12 cellular contexts compared by ENCODE assay signal in genomic region chr2:20327370-20327769, GRCh38. TPM values are rescaled to one million over a fixed set of nuclear protein-coding genes. Genes with fewer than 3 reads are reported as not detected.
DNase-seq lines count a peak whose midpoint lies in the region; ATAC-seq and TF ChIP-seq lines count a peak whose summit lies in the region.
"Had no signal": no experiment of that assay in that cellular context is flagged by ENCODE, and none has a peak within 500 bp of the region (broad histone marks: within the 10 kb centered on the region; RNA-seq: fewer than 3 reads in every experiment).

No MANE protein-coding gene starts in this region.

- peaks cover 97% of the 10 kb centered on the region for H3K79me2 ChIP-seq in hepatocyte
- H3K79me2 ChIP-seq in smooth muscle cell (ENCODE audit: low read depth) = peaks cover 100% of the 10 kb centered on the region

- H3K27me3 ChIP-seq in hepatocyte (no peaks in the 10 kb centered on the region), smooth muscle cell (ENCODE audit: low read depth) (no peaks in the 10 kb centered on the region)

- H3K9me3 Mint-ChIP-seq in activated CD8-positive, alpha-beta memory T cell treated with anti-CD3 and anti-CD28 coated beads, Interleukin-2, amount 10 ng/mL, durations not matched to agents 7 days and 5 days (ENCODE audit: low read depth) = peaks cover 15% of the 10 kb centered on the region
- H3K9me3 Mint-ChIP-seq in activated CD8-positive, alpha-beta T cell treated with anti-CD3 and anti-CD28 coated beads for 36 hours = peaks cover 17% of the 10 kb centered on the region

- H3K36me3 Mint-ChIP-seq in activated CD8-positive, alpha-beta memory T cell treated with anti-CD3 and anti-CD28 coated beads, Interleukin-2, amount 10 ng/mL, durations not matched to agents 7 days and 5 days = peaks cover 65% of the 10 kb centered on the region
- peaks cover 69% of the 10 kb centered on the region for H3K36me3 Mint-ChIP-seq in activated CD8-positive, alpha-beta T cell treated with anti-CD3 and anti-CD28 coated beads for 36 hours (ENCODE audit: low read depth)

- no peaks in the 10 kb centered on the region for H3K9me2 ChIP-seq in hepatocyte (replicated peaks; ENCODE audit: insufficient read depth)

- no peak for DNase-seq in activated CD8-positive, alpha-beta memory T cell treated with anti-CD3 and anti-CD28 coated beads, Interleukin-2, amount 10 ng/mL, durations not matched to agents 7 days and 5 days
- no peak for DNase-seq in activated CD8-positive, alpha-beta memory T cell treated with anti-CD3 and anti-CD28 coated beads, Interleukin-2, amount 50 U/mL, for 4 hours
- DNase-seq in activated CD8-positive, alpha-beta T cell treated with anti-CD3 and anti-CD28 coated beads for 36 hours = no peak
- DNase-seq in hepatocyte (ENCODE audit: low spot score) = no peak
- DNase-seq in smooth muscle cell (lab: John Stamatoyannopoulos, UW; ENCODE audit: unreplicated experiment) = no peak
- DNase-seq in NCI-H2171 treated with DMSO at 0.1 percent for 48 hours (lab: John Stamatoyannopoulos, UW) = no peak
- no peak for DNase-seq in NOMO-1 treated with DMSO at 0.1 percent for 48 hours (lab: John Stamatoyannopoulos, UW; ENCODE audit: unreplicated experiment)
- no peak for DNase-seq in GM10248 (ENCODE audit: extremely low spot score)
- DNase-seq: activated CD4-positive, alpha-beta T cell treated with anti-CD3 and anti-CD28 coated beads, Interleukin-2, amount 50 U/mL, for 4 hours; DMS 273 treated with DMSO at 0.1 percent for 48 hours; NCI-H1092; NCI-H524 had no signal

- no peak for TF ChIP-seq CTCF in activated CD8-positive, alpha-beta T cell treated with anti-CD3 and anti-CD28 coated beads for 36 hours (IDR thresholded peaks at IDR 0.05)
- TF ChIP-seq CTCF in hepatocyte (IDR thresholded peaks at IDR 0.05; ENCODE audit: poor library complexity) = no peak
- no peak for TF ChIP-seq CTCF in smooth muscle cell (IDR thresholded peaks at IDR 0.05; ENCODE audit: borderline replicate concordance, insufficient read depth, poor library complexity, severe bottlenecking)
- TF ChIP-seq CTCF in GM10248 (IDR thresholded peaks at IDR 0.05; ENCODE audit: control extremely low read depth, extremely low read depth, low read depth, missing control alignments) = no peak

- CTCF ChIA-PET in activated CD8-positive, alpha-beta memory T cell treated with anti-CD3 and anti-CD28 coated beads, Interleukin-2, amount 10 ng/mL, durations not matched to agents 7 days and 5 days (lab: Charles Lee) = interaction anchor here (0.9 to 3.4 kb wide), 12 partner anchors 9 to 315 kb away, joined by 3 to 15 read pairs (median 4); no protein-coding TSS in a partner anchor
- CTCF ChIA-PET in activated CD8-positive, alpha-beta T cell treated with anti-CD3 and anti-CD28 coated beads for 36 hours (lab: Charles Lee) = interaction anchor here (1.1 to 4.0 kb wide), 23 partner anchors 8 to 315 kb away, joined by 3 to 49 read pairs (median 10); no protein-coding TSS in a partner anchor
- CTCF ChIA-PET in GM10248 (lab: Yijun Ruan, JAX) = interaction anchor here (1.0 to 3.8 kb wide), 21 partner anchors 8 to 316 kb away, joined by 3 to 34 read pairs (median 6); partner anchors contain the start of gene SDC1

- H3K4me1 ChIP-seq in hepatocyte (ENCODE audit: insufficient read depth) (peaks cover 9% of the 10 kb centered on the region), smooth muscle cell (ENCODE audit: low read depth) (peaks cover 7% of the 10 kb centered on the region)

- peaks cover 61% of the 10 kb centered on the region for H3K4me1 Mint-ChIP-seq in activated CD8-positive, alpha-beta memory T cell treated with anti-CD3 and anti-CD28 coated beads, Interleukin-2, amount 10 ng/mL, durations not matched to agents 7 days and 5 days
- peaks cover 81% of the 10 kb centered on the region for H3K4me1 Mint-ChIP-seq in activated CD8-positive, alpha-beta T cell treated with anti-CD3 and anti-CD28 coated beads for 36 hours (ENCODE audit: low read depth)

- POLR2A ChIA-PET in activated CD8-positive, alpha-beta T cell treated with anti-CD3 and anti-CD28 coated beads for 36 hours (lab: Charles Lee) = interaction anchor here (1.2 kb wide), 1 partner anchor 16 kb away, joined by 3 read pairs; no protein-coding TSS in a partner anchor
- POLR2A ChIA-PET in GM10248 (lab: Yijun Ruan, JAX) = no interaction called here

- WGBS in hepatocyte (ENCODE audit: low lambda C conversion rate, missing lambda C conversion rate) = 21% methylated on average over 1 of the region's 1 CpG
- 19% methylated on average over 1 of the region's 1 CpG for WGBS in smooth muscle cell (ENCODE audit: low lambda C conversion rate)

- H3K4me3 ChIP-seq in hepatocyte = no peak overlapping the region
- no peak overlapping the region for H3K4me3 ChIP-seq in smooth muscle cell

- H3K27ac ChIP-seq in hepatocyte = peak overlapping the region; percentile 46
- peak overlapping the region; percentile 77 for H3K27ac ChIP-seq in smooth muscle cell (ENCODE audit: low read depth)

- H3K9ac ChIP-seq in smooth muscle cell (ENCODE audit: low read depth) = no peak overlapping the region

- H3F3A ChIP-seq in smooth muscle cell (ENCODE audit: low read depth) = peaks cover 11% of the 10 kb centered on the region

- no peaks in the 10 kb centered on the region for H3K27me3 Mint-ChIP-seq in activated CD8-positive, alpha-beta memory T cell treated with anti-CD3 and anti-CD28 coated beads, Interleukin-2, amount 10 ng/mL, durations not matched to agents 7 days and 5 days
- no peaks in the 10 kb centered on the region for H3K27me3 Mint-ChIP-seq in activated CD8-positive, alpha-beta T cell treated with anti-CD3 and anti-CD28 coated beads for 36 hours

- no peak overlapping the region for H3K4me3 Mint-ChIP-seq in activated CD8-positive, alpha-beta memory T cell treated with anti-CD3 and anti-CD28 coated beads, Interleukin-2, amount 10 ng/mL, durations not matched to agents 7 days and 5 days
- H3K4me3 Mint-ChIP-seq in activated CD8-positive, alpha-beta T cell treated with anti-CD3 and anti-CD28 coated beads for 36 hours = no peak overlapping the region

- H3K4me2 ChIP-seq in hepatocyte (peak overlapping the region; percentile 30), smooth muscle cell (no peak overlapping the region)

- no peak for ATAC-seq in activated CD8-positive, alpha-beta memory T cell treated with anti-CD3 and anti-CD28 coated beads, Interleukin-2, amount 10 ng/mL, durations not matched to agents 7 days and 5 days
- ATAC-seq in activated CD8-positive, alpha-beta T cell treated with anti-CD3 and anti-CD28 coated beads for 36 hours = no peak

- H4K20me1 ChIP-seq in hepatocyte (ENCODE audit: insufficient read depth, poor library complexity, severe bottlenecking) (peaks cover 96% of the 10 kb centered on the region), smooth muscle cell (ENCODE audit: low read depth) (peaks cover 98% of the 10 kb centered on the region)

- H2AFZ ChIP-seq in hepatocyte (no peak overlapping the region), smooth muscle cell (ENCODE audit: low read depth) (no peak overlapping the region)

- peak overlapping the region; percentile 63 for H3K27ac Mint-ChIP-seq in activated CD8-positive, alpha-beta memory T cell treated with anti-CD3 and anti-CD28 coated beads, Interleukin-2, amount 10 ng/mL, durations not matched to agents 7 days and 5 days
- peak overlapping the region; percentile 71 for H3K27ac Mint-ChIP-seq in activated CD8-positive, alpha-beta T cell treated with anti-CD3 and anti-CD28 coated beads for 36 hours

- intact Hi-C loops in activated CD8-positive, alpha-beta T cell treated with anti-CD3 and anti-CD28 coated beads for 36 hours (cut with micrococcal nuclease) = no loop called here

- H3K36me3 ChIP-seq in hepatocyte (replicated peaks; ENCODE audit: insufficient read depth, low read depth) (no peaks in the 10 kb centered on the region), smooth muscle cell (ENCODE audit: low read depth) (no peaks in the 10 kb centered on the region)

- H3K9me3 ChIP-seq in hepatocyte (ENCODE audit: low read depth) (no peaks in the 10 kb centered on the region), smooth muscle cell (replicated peaks; ENCODE audit: low read depth) (no peaks in the 10 kb centered on the region)

RNA-seq across cellular contexts. Expression of gene PUM2, which starts 23.3 kb away (rescaled TPM):
- 100 to 1,000 TPM; 120 to 127 TPM for total RNA-seq in activated CD8-positive, alpha-beta memory T cell treated with anti-CD3 and anti-CD28 coated beads, Interleukin-2, amount 10 ng/mL, durations not matched to agents 7 days and 5 days
- 100 to 1,000 TPM; 104 TPM for total RNA-seq in activated CD8-positive, alpha-beta T cell treated with anti-CD3 and anti-CD28 coated beads for 36 hours
- total RNA-seq in hepatocyte (55.5 and 60.2 TPM in 2 replicates), smooth muscle cell (42.0 and 54.1 TPM in 2 replicates)
- polyA plus RNA-seq in hepatocyte (14.4 TPM in 2 replicates), smooth muscle cell (5.2 and 9.1 TPM in 2 replicates)
